ENCODE assay signal across 1 cellular context in genomic region chr16:4768549-4769305, GRCh38.
TF ChIP-seq lines count a peak whose summit lies in the region.

No MANE protein-coding gene starts in this region.

TF ChIP-seq in GM23338, 12 proteins besides CTCF, POLR2A, EP300 and RAD21 (continued from another document):
- TF ChIP-seq ZNF462 (CRISPR knock-in tag; IDR thresholded peaks at IDR 0.05) (no peak), POLR2AphosphoS5 (IDR thresholded peaks at IDR 0.05; ENCODE audit: low read depth) (peak; percentile 81)
TF ChIP-seq in GM23338: peak in this region for 3.
